8 cellular contexts compared by ENCODE assay signal in the genomic region with DNA sequence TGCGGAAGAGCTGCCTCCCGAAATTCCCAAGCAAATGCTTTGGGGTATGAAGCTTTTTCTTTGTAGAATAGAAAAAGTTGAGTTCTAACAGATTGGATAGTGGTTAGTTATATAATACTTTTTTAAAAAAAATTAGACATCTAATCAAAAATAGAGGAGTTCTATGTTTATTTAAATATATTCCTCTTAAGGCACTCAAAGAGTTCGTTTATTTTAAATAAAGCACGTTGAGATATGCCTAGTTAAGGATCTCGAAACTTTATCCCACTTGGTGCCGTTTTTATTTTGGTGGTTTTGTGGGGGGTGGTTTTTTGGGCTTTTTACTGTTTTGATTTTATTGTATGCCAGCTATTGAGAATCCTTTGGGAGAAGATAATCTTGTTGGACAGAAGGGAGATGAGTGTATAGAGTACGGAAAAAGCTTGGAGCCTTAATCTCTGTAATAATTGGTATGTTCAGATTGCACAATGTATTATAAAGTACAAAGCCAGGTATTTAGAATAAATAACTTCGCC. TPM values are rescaled to one million over a fixed set of nuclear protein-coding genes. Genes with fewer than 3 reads are reported as not detected.
A peak's percentile ranks its signal among the peaks of the same experiment; 100 is the strongest.
DNase-seq lines count a peak whose midpoint lies in the region; ATAC-seq, FAIRE-seq and TF ChIP-seq lines count a peak whose summit lies in the region.

No MANE protein-coding gene starts in this region.

- H3K27me3 Mint-ChIP-seq in GM23338 (ENCODE audit: insufficient read depth, low read depth, poor library complexity), result peaks cover 13% of the 10 kb centered on the region

- peak overlapping the region; percentile 15; the same call in 1 of the 2 replicates for H3K27ac ChIP-seq in GM23338 (ENCODE audit: low read depth)
- peak overlapping the region; percentile 49 for H3K27ac ChIP-seq in VCaP
- peak overlapping the region; percentile 82 to 99 (median 91) for H3K27ac ChIP-seq in gastroesophageal sphincter
- peak overlapping the region; percentile 66 to 89 for H3K27ac ChIP-seq in small intestine (ENCODE audit: low read depth in 1 of 2, low read length in 1 of 2)

- peaks cover 6% of the 10 kb centered on the region; the same call in 1 of the 2 replicates for H3K9me2 ChIP-seq in GM23338 (ENCODE audit: insufficient read depth)

- 0 out of 2 replicates have a peak, but pooled peaks cover 5% of the 10 kb centered on the region for H3F3A ChIP-seq in GM23338 (replicated peaks; ENCODE audit: low read depth)

- ATAC-seq in GM23338 (no peak), gastroesophageal sphincter (no peak)

- H3K27me3 ChIP-seq in GM23338 (ENCODE audit: insufficient read depth) (no peaks in the 10 kb centered on the region), gastroesophageal sphincter (no peaks in the 10 kb centered on the region), small intestine (ENCODE audit: control insufficient read depth in 2 of 2, insufficient read depth in 2 of 2, low read length in 2 of 2) (peaks cover 0 to 3% of the 10 kb centered on the region in 2 donors)

- no peaks in the 10 kb centered on the region for H3K79me2 ChIP-seq in GM23338 (replicated peaks; ENCODE audit: insufficient read depth)

- intact Hi-C loops in posterior vena cava (cut with DNase I), result no loop called here

- peak overlapping the region; percentile 65 for H3K4me3 Mint-ChIP-seq in GM23338

- H3K4me1 ChIP-seq in GM23338 (ENCODE audit: insufficient read depth) (peaks cover 22% of the 10 kb centered on the region), gastroesophageal sphincter (peaks cover 3 to 47% (median 7%) of the 10 kb centered on the region in 3 donors), small intestine (ENCODE audit: control insufficient read depth in 2 of 2, insufficient read depth in 1 of 2, low read depth in 1 of 2, low read length in 1 of 2) (peaks cover 0 to 2% of the 10 kb centered on the region in 2 donors)

- DNase-seq in GM23338 (ENCODE audit: low spot score) (no peak), small intestine (no peak), cortex of kidney (lab: John Stamatoyannopoulos, UW) (no peak), posterior vena cava (ENCODE audit: low spot score) (no peak), mucosa of gallbladder (ENCODE audit: low spot score) (no peak), iPS-NIHi11 (ENCODE audit: low spot score) (no peak)

- peaks cover 47% of the 10 kb centered on the region for H3K4me1 Mint-ChIP-seq in GM23338

- peak overlapping the region; percentile 73 for H3K4me2 ChIP-seq in GM23338

- peak overlapping the region; percentile 48 for H3K4me3 ChIP-seq in GM23338
- H3K4me3 ChIP-seq in gastroesophageal sphincter, result peak overlapping the region; percentile 58 to 98
- H3K4me3 ChIP-seq in small intestine (ENCODE audit: low read depth in 1 of 2, low read length in 2 of 2), result peak overlapping the region; percentile 4 to 62

- H3K9me3 ChIP-seq in gastroesophageal sphincter (no peaks in the 10 kb centered on the region), small intestine (ENCODE audit: control insufficient read depth, low read depth) (no peaks in the 10 kb centered on the region)

- FAIRE-seq in small intestine (lab: Jason Lieb, UNC), result no peak

- no peak for TF ChIP-seq POLR2A in gastroesophageal sphincter (IDR thresholded peaks at IDR 0.05)

- no peak for TF ChIP-seq CTCF in GM23338 (conservative IDR thresholded peaks at IDR 0.05; ENCODE audit: low read depth in 2 of 2)
- TF ChIP-seq CTCF in VCaP (conservative IDR thresholded peaks at IDR 0.05), result no peak
- TF ChIP-seq CTCF in gastroesophageal sphincter (IDR thresholded peaks at IDR 0.05), result no peak

- peaks cover 20% of the 10 kb centered on the region for H3K36me3 Mint-ChIP-seq in GM23338 (ENCODE audit: low read depth)

- H3K9me3 Mint-ChIP-seq in GM23338, result peaks cover 3% of the 10 kb centered on the region; the same call in 1 of the 3 replicates

- H3K36me3 ChIP-seq in GM23338 (ENCODE audit: insufficient read depth) (peaks cover 12% of the 10 kb centered on the region), gastroesophageal sphincter (peaks cover 0 to 15% of the 10 kb centered on the region in 2 donors), small intestine (ENCODE audit: control insufficient read depth in 2 of 2, insufficient read depth in 2 of 2, low read length in 2 of 2) (no peaks in the 10 kb centered on the region)

- no peak overlapping the region for H2AFZ ChIP-seq in GM23338

- no peak for TF ChIP-seq EP300 in gastroesophageal sphincter (IDR thresholded peaks at IDR 0.05)

- 20 to 33% methylated on average over 6 to 8 of the region's 8 CpGs for WGBS in gastroesophageal sphincter (ENCODE audit: low coverage in 1 of 2), 2 donors
- WGBS in small intestine, 3 donors, result 23 to 39% (median 33%) methylated on average over 8 of the region's 8 CpGs

- 0 out of 2 replicates have a peak, but pooled peaks cover 3% of the 10 kb centered on the region for H4K20me1 ChIP-seq in GM23338 (replicated peaks; ENCODE audit: insufficient read depth)

- no peak overlapping the region for H3K27ac Mint-ChIP-seq in GM23338

TF ChIP-seq in GM23338, 12 proteins besides CTCF, POLR2A, EP300 and RAD21 (continues in another document):
- TF ChIP-seq, protein P1, sequence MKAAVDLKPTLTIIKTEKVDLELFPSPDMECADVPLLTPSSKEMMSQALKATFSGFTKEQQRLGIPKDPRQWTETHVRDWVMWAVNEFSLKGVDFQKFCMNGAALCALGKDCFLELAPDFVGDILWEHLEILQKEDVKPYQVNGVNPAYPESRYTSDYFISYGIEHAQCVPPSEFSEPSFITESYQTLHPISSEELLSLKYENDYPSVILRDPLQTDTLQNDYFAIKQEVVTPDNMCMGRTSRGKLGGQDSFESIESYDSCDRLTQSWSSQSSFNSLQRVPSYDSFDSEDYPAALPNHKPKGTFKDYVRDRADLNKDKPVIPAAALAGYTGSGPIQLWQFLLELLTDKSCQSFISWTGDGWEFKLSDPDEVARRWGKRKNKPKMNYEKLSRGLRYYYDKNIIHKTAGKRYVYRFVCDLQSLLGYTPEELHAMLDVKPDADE (IDR thresholded peaks at IDR 0.05), result no peak

RNA-seq across cellular contexts. Expression of a gene that starts 10.7 kb away (rescaled TPM):
- 14.8 and 19.5 TPM in 2 replicates for total RNA-seq in GM23338 (2014; rRNA removed; shearing (Covaris generic))
- polyA plus RNA-seq in GM23338 (2016; fragmentation: Nextera tagmentation; extraction: Ambion mirVana), result 28.8 and 33.4 TPM in 2 replicates
- 1 to 10 TPM; 5.4 to 8.7 (median 6.7) TPM for total RNA-seq in gastroesophageal sphincter
- polyA plus RNA-seq in small intestine, result 1 to 10 TPM; 1.4 to 3.7 (median 2.2) TPM
- total RNA-seq in posterior vena cava, result 1 to 10 TPM; 5.3 to 6.8 TPM
- 5.9 TPM for total RNA-seq in mucosa of gallbladder

RNA-seq across cellular contexts. Expression of a gene that starts 56.2 kb away (rescaled TPM):
- 242 and 253 TPM in 2 replicates for total RNA-seq in GM23338 (2014; rRNA removed; shearing (Covaris generic))
- polyA plus RNA-seq in GM23338 (2016; fragmentation: Nextera tagmentation; extraction: Ambion mirVana) (109 and 113 TPM in 2 replicates), small intestine (10 to 100 TPM; 19.5 to 49.1 (median 21.2) TPM)
- total RNA-seq in gastroesophageal sphincter (100 to 1,000 TPM in 3 of 4 donors, 10 to 100 TPM in 1; 84.3 to 120 (median 111) TPM), posterior vena cava (100 to 1,000 TPM; 131 to 187 TPM), mucosa of gallbladder (181 TPM)

Comparison
In these comparisons a context has a peak if more than half of its experiments do, and no peak if none do; other contexts are left out.
1. H3K27ac ChIP-seq: peak in every context shown above with its lines; median percentile 91 in gastroesophageal sphincter; 78 in small intestine; 49 in VCaP; 15 in GM23338.